Comparison of ENCODE assay signal across 18 cellular contexts in genomic region chr7:75977741-75978140, GRCh38. TPM values are rescaled to one million over a fixed set of nuclear protein-coding genes. Genes with fewer than 3 reads are reported as not detected.
DNase-seq lines count a peak whose midpoint lies in the region; ATAC-seq and TF ChIP-seq lines count a peak whose summit lies in the region.
"Had no signal": no experiment of that assay in that cellular context is flagged by ENCODE, and none has a peak within 500 bp of the region (broad histone marks: within the 10 kb centered on the region; RNA-seq: fewer than 3 reads in every experiment).

No MANE protein-coding gene starts in this region.

- H3K27me3 Mint-ChIP-seq in chondrocyte (ENCODE audit: low read depth): no peaks in the 10 kb centered on the region
- H3K27me3 Mint-ChIP-seq in activated naive CD4-positive, alpha-beta T cell treated with anti-CD3 and anti-CD28 coated beads for 36 hours (ENCODE audit: low read depth): no peaks in the 10 kb centered on the region
- H3K27me3 Mint-ChIP-seq: activated CD4-positive, alpha-beta memory T cell treated with anti-CD3 and anti-CD28 coated beads, Interleukin-2, amount 10 ng/mL, durations not matched to agents 7 days and 5 days had no signal

- in situ Hi-C loops in GM13977 (cut with MboI; ENCODE audit: low pct_unique_long_range_greater_than_20kb, low sequenced_read_pairs, unreplicated experiment): no loop called here

- peaks cover 12% of the 10 kb centered on the region for H3K36me3 Mint-ChIP-seq in chondrocyte (ENCODE audit: low read depth)
- H3K36me3 Mint-ChIP-seq in activated naive CD4-positive, alpha-beta T cell treated with anti-CD3 and anti-CD28 coated beads for 36 hours (ENCODE audit: low read depth): peaks cover 7% of the 10 kb centered on the region

- TF ChIP-seq CTCF in chondrocyte (IDR thresholded peaks at IDR 0.05) (no peak), GM13977 (IDR thresholded peaks at IDR 0.05; ENCODE audit: extremely low read depth, insufficient read depth, missing control alignments) (no peak)

- H3K9me3 Mint-ChIP-seq in chondrocyte (ENCODE audit: low read depth): no peaks in the 10 kb centered on the region
- no peaks in the 10 kb centered on the region for H3K9me3 Mint-ChIP-seq in activated naive CD4-positive, alpha-beta T cell treated with anti-CD3 and anti-CD28 coated beads for 36 hours
- H3K9me3 Mint-ChIP-seq: activated CD4-positive, alpha-beta memory T cell treated with anti-CD3 and anti-CD28 coated beads, Interleukin-2, amount 10 ng/mL, durations not matched to agents 7 days and 5 days; H9 had no signal

- H3K27ac Mint-ChIP-seq in chondrocyte (ENCODE audit: unreplicated experiment): peak overlapping the region; percentile 45
- H3K27ac Mint-ChIP-seq in activated naive CD4-positive, alpha-beta T cell treated with anti-CD3 and anti-CD28 coated beads for 36 hours: no peak overlapping the region
- H3K27ac Mint-ChIP-seq: activated CD4-positive, alpha-beta memory T cell treated with anti-CD3 and anti-CD28 coated beads, Interleukin-2, amount 10 ng/mL, durations not matched to agents 7 days and 5 days had no signal

- CTCF ChIA-PET in activated naive CD4-positive, alpha-beta T cell treated with anti-CD3 and anti-CD28 coated beads for 36 hours (lab: Charles Lee): interaction anchor here (0.5 kb wide), 1 partner anchor 42 kb away, joined by 4 read pairs; no protein-coding TSS in a partner anchor

- ATAC-seq in left ventricle myocardium superior: peak; percentile 66
- ATAC-seq in GM19397 (IDR thresholded peaks at IDR 0.05; ENCODE audit: unreplicated experiment): no peak
- ATAC-seq: K562, mucosa of descending colon had no signal

- H3K4me3 ChIP-seq in skeletal muscle cell (ENCODE audit: low read depth, low read length): no peak overlapping the region
- H3K4me3 ChIP-seq: ascending aorta; BLaER1 treated with 17β-estradiol and CSF1 and Interleukin-3, amounts not matched to agents 10 nM and 100 nM; K562; mucosa of descending colon; thyroid gland had no signal

- DNase-seq in NCI-H1694 treated with DMSO at 0.1 percent for 48 hours (lab: John Stamatoyannopoulos, UW) (peak; percentile 44), chondrocyte (ENCODE audit: low spot score) (no peak), left ventricle myocardium superior (peak; percentile 71), skeletal muscle cell (ENCODE audit: low read depth) (peak; percentile 62), MV-4-11 (lab: John Stamatoyannopoulos, UW) (no peak), GM13977 (ENCODE audit: low spot score) (no peak)
- DNase-seq in activated naive CD4-positive, alpha-beta T cell treated with anti-CD3 and anti-CD28 coated beads for 36 hours: no peak
- DNase-seq: activated CD4-positive, alpha-beta memory T cell treated with anti-CD3 and anti-CD28 coated beads, Interleukin-2, amount 10 ng/mL, durations not matched to agents 7 days and 5 days; H9; mucosa of descending colon; NCI-H1417; NCI-H774; stimulated activated CD4-positive, alpha-beta T cell treated with anti-CD3 and anti-CD28 coated beads, Interleukin-1b, Interleukin-23, amount 100 ng/mL, for 48 hours; thyroid gland had no signal

- no peak overlapping the region for H3K4me3 Mint-ChIP-seq in chondrocyte (ENCODE audit: unreplicated experiment)
- H3K4me3 Mint-ChIP-seq in activated naive CD4-positive, alpha-beta T cell treated with anti-CD3 and anti-CD28 coated beads for 36 hours: no peak overlapping the region
- H3K4me3 Mint-ChIP-seq: activated CD4-positive, alpha-beta memory T cell treated with anti-CD3 and anti-CD28 coated beads, Interleukin-2, amount 10 ng/mL, durations not matched to agents 7 days and 5 days; H9 had no signal

- peaks cover 17% of the 10 kb centered on the region for H3K4me1 Mint-ChIP-seq in chondrocyte (ENCODE audit: low read depth)
- no peaks in the 10 kb centered on the region for H3K4me1 Mint-ChIP-seq in activated naive CD4-positive, alpha-beta T cell treated with anti-CD3 and anti-CD28 coated beads for 36 hours (ENCODE audit: low read depth)
- H3K4me1 Mint-ChIP-seq: activated CD4-positive, alpha-beta memory T cell treated with anti-CD3 and anti-CD28 coated beads, Interleukin-2, amount 10 ng/mL, durations not matched to agents 7 days and 5 days; H9 had no signal

- intact Hi-C loops in left ventricle myocardium superior (cut with micrococcal nuclease): no loop called here
- intact Hi-C loops in activated naive CD4-positive, alpha-beta T cell treated with anti-CD3 and anti-CD28 coated beads for 36 hours (cut with micrococcal nuclease): no loop called here

RNA-seq across cellular contexts. Expression of gene TMEM120A, which starts 16.7 kb away (rescaled TPM):
- total RNA-seq in chondrocyte (28.8 to 36.0 TPM (median 30.6 TPM) in 3 replicates), left ventricle myocardium superior (107 TPM)
- total RNA-seq in activated naive CD4-positive, alpha-beta T cell treated with anti-CD3 and anti-CD28 coated beads for 36 hours: 10 to 100 TPM; 17.0 to 22.4 TPM

Comparison
In these comparisons a context has a peak if more than half of its experiments do, and no peak if none do; other contexts are left out.
1. DNase-seq: peak in NCI-H1694 treated with DMSO at 0.1 percent for 48 hours (single experiment), left ventricle myocardium superior (single experiment) and skeletal muscle cell (single experiment); none in chondrocyte (single experiment), activated naive CD4-positive, alpha-beta T cell treated with anti-CD3 and anti-CD28 coated beads for 36 hours (single experiment), MV-4-11 (single experiment) and GM13977 (single experiment).